ENCODE assay signal across 20 cellular contexts in the genomic region with DNA sequence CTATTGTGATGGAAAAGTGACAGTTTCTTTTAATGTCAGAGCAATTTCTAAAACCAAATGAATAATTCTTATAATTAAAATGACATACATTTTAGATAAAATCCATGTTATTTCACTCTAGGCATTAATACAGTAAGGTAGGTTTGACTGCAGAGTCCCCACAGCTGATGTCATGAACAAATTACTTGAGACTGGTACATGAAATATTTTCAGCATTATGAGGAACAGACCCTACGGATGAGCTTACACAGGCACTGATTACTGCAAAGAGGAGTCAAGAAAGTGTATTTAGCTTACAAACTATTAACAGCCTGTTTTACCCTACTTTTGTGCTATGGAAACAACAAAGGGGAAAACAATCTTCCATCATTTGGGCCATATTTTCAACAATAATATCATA. TPM values are rescaled to one million over a fixed set of nuclear protein-coding genes. Genes with fewer than 3 reads are reported as not detected.
"Had no signal": no experiment of that assay in that cellular context is flagged by ENCODE, and none has a peak within 500 bp of the region (broad histone marks: within the 10 kb centered on the region; RNA-seq: fewer than 3 reads in every experiment).

No MANE protein-coding gene starts in this region.

- H3K4me3 ChIP-seq: cardiac muscle cell, colonic mucosa, lung had no signal

- DNase-seq: activated CD4-positive, alpha-beta T cell treated with anti-CD3 and anti-CD28 coated beads, Interleukin-2, amount 50 U/mL, for 4 hours; activated CD4-positive, CD25-positive, alpha-beta regulatory T cell treated with anti-CD3 and anti-CD28 coated beads, Interleukin-2, amount 50 U/mL, for 72 hours; activated effector memory CD4-positive, alpha-beta T cell treated with Interleukin-2 at 50 U/mL for 16 hours; activated T-cell treated with anti-CD3 and anti-CD28 coated beads, Interleukin-2, amount 50 U/mL, for 1 hour; colonic mucosa; effector CD4-positive, alpha-beta T cell; glutamatergic neuron; left colon; naive thymus-derived CD4-positive, alpha-beta T cell; stimulated activated CD4-positive, alpha-beta T cell treated with anti-CD3 and anti-CD28 coated beads, Interleukin-2, amount 100 ng/mL, for 24 hours; stimulated activated naive B cell treated with anti-CD40 and anti-IgM and Interleukin-4, amounts not matched to agents 10 μg/mL and 1 μg/mL and 100 μg/mL, for 72 hours; substantia nigra; SW 1271; trophoblast cell had no signal

- H3K9me3 ChIP-seq: colonic mucosa had no signal

- H3K36me3 Mint-ChIP-seq: activated naive CD8-positive, alpha-beta T cell; naive thymus-derived CD4-positive, alpha-beta T cell; stimulated activated naive B cell treated with anti-CD40 and anti-IgM and Interleukin-4, amounts not matched to agents 10 μg/mL and 1 μg/mL and 100 μg/mL, for 72 hours had no signal

- H3K4me1 Mint-ChIP-seq: naive thymus-derived CD4-positive, alpha-beta T cell; stimulated activated naive B cell treated with anti-CD40 and anti-IgM and Interleukin-4, amounts not matched to agents 10 μg/mL and 1 μg/mL and 100 μg/mL, for 72 hours had no signal

- H3K27ac ChIP-seq: cardiac muscle cell, colonic mucosa had no signal

- FAIRE-seq: endothelial cell of umbilical vein had no signal

- ATAC-seq: left colon; naive thymus-derived CD4-positive, alpha-beta T cell; sciatic nerve; stimulated activated naive B cell treated with anti-CD40 and anti-IgM and Interleukin-4, amounts not matched to agents 10 μg/mL and 1 μg/mL and 100 μg/mL, for 72 hours had no signal

- H3K27ac Mint-ChIP-seq: activated naive CD8-positive, alpha-beta T cell; naive thymus-derived CD4-positive, alpha-beta T cell; stimulated activated naive B cell treated with anti-CD40 and anti-IgM and Interleukin-4, amounts not matched to agents 10 μg/mL and 1 μg/mL and 100 μg/mL, for 72 hours; T-helper 2 cell treated with Interferon-gamma antibody and Interleukin-4, amounts not matched to agents 5 μg/mL and 100 μg/mL, for 36 hours had no signal

- H3K4me1 ChIP-seq: colonic mucosa had no signal

- H3K9me3 Mint-ChIP-seq: naive thymus-derived CD4-positive, alpha-beta T cell; stimulated activated naive B cell treated with anti-CD40 and anti-IgM and Interleukin-4, amounts not matched to agents 10 μg/mL and 1 μg/mL and 100 μg/mL, for 72 hours; T-helper 2 cell treated with Interferon-gamma antibody and Interleukin-4, amounts not matched to agents 5 μg/mL and 100 μg/mL, for 36 hours had no signal

- H3K4me3 Mint-ChIP-seq: activated naive CD8-positive, alpha-beta T cell; naive thymus-derived CD4-positive, alpha-beta T cell; stimulated activated naive B cell treated with anti-CD40 and anti-IgM and Interleukin-4, amounts not matched to agents 10 μg/mL and 1 μg/mL and 100 μg/mL, for 72 hours; T-helper 2 cell treated with Interferon-gamma antibody and Interleukin-4, amounts not matched to agents 5 μg/mL and 100 μg/mL, for 36 hours had no signal

- H3K27me3 ChIP-seq: cardiac muscle cell, colonic mucosa had no signal

- H3K36me3 ChIP-seq: cardiac muscle cell, colonic mucosa had no signal

RNA-seq across cellular contexts. Expression of a gene that starts 8.9 kb away (rescaled TPM):
- polyA plus RNA-seq: naive thymus-derived CD4-positive, alpha-beta T cell had no signal
